ENCODE assay signal across 21 cellular contexts in the genomic region with DNA sequence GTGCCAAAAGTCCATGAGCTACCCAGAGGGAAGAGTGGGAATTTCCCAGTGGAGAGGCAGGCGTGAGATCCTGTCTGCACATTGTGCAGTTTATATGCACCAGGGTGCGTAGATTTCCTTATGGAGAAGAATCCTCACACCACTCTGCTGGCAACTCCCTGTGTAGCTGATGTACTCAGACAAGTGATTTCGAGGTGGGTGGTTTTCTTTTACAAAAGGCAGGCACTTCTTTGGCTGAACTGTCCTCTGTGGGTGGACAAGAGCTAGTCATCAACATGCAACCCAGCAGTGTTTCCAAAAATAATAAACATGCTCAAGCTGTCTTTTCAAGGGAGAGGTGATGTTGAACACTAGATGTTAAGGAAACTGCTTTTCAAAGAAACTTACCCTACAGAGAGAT.
A peak's percentile ranks its signal among the peaks of the same experiment; 100 is the strongest.
DNase-seq lines count a peak whose midpoint lies in the region; ATAC-seq and TF ChIP-seq lines count a peak whose summit lies in the region.
"Had no signal": no experiment of that assay in that cellular context is flagged by ENCODE, and none has a peak within 500 bp of the region (broad histone marks: within the 10 kb centered on the region; RNA-seq: fewer than 3 reads in every experiment).

No MANE protein-coding gene starts in this region.

- TF ChIP-seq CTCF in fibroblast of mammary gland (conservative IDR thresholded peaks at IDR 0.05; ENCODE audit: control insufficient read depth, insufficient read depth, low read depth, low read length) (no peak), endodermal cell (conservative IDR thresholded peaks at IDR 0.05) (no peak)

- H3K27ac ChIP-seq in SJSA1 (peak overlapping the region; percentile 84), endodermal cell (ENCODE audit: low read depth, low read length) (no peak overlapping the region)
- H3K27ac ChIP-seq: KMS-11, upper lobe of right lung had no signal

- H3K4me1 ChIP-seq in SJSA1 (replicated peaks) (peaks cover 69% of the 10 kb centered on the region), endodermal cell (ENCODE audit: control insufficient read depth, insufficient read depth, low read length) (peaks cover 4% of the 10 kb centered on the region)

- intact Hi-C loops in sciatic nerve (cut with DNase I): no loop called here

- H3K27me3 ChIP-seq in SJSA1 (replicated peaks) (no peaks in the 10 kb centered on the region), endodermal cell (ENCODE audit: control insufficient read depth, insufficient read depth, low read length, poor library complexity, severe bottlenecking) (no peaks in the 10 kb centered on the region)
- H3K27me3 ChIP-seq: upper lobe of right lung had no signal

- 83 to 90% methylated on average over 1 to 3 of the region's 3 CpGs for WGBS in endodermal cell (ENCODE audit: insufficient coverage in 1 of 2, insufficient read length in 1 of 2), 2 experiments

- H3K9ac ChIP-seq in endodermal cell (ENCODE audit: extremely low read depth, low read length, poor library complexity, severe bottlenecking): no peak overlapping the region
- H3K9ac ChIP-seq: KMS-11 had no signal

- ATAC-seq in sciatic nerve: peak; percentile 51
- ATAC-seq in GM18520 (IDR thresholded peaks at IDR 0.05; ENCODE audit: unreplicated experiment): no peak
- no peak for ATAC-seq in stimulated activated memory B cell treated with anti-CD40 and anti-IgM and Interleukin-4, amounts not matched to agents 10 μg/mL and 1 μg/mL and 100 μg/mL, for 72 hours
- ATAC-seq: activated T-cell treated with anti-CD3 and anti-CD28 coated beads, Interleukin-2, amount 50 U/mL, for 72 hours; naive thymus-derived CD4-positive, alpha-beta T cell; upper lobe of right lung had no signal

- H3K4me3 Mint-ChIP-seq in stimulated activated memory B cell treated with anti-CD40 and anti-IgM and Interleukin-4, amounts not matched to agents 10 μg/mL and 1 μg/mL and 100 μg/mL, for 72 hours: no peak overlapping the region
- H3K4me3 Mint-ChIP-seq in endodermal cell: no peak overlapping the region
- H3K4me3 Mint-ChIP-seq: activated T-cell treated with anti-CD3 and anti-CD28 coated beads, Interleukin-2, amount 50 U/mL, for 72 hours; H9; naive thymus-derived CD4-positive, alpha-beta T cell; T-helper 2 cell treated with Interferon-gamma antibody and Interleukin-4, amounts not matched to agents 5 μg/mL and 100 μg/mL, for 36 hours had no signal

- H3K36me3 ChIP-seq in SJSA1: no peaks in the 10 kb centered on the region
- no peaks in the 10 kb centered on the region for H3K36me3 ChIP-seq in endodermal cell (ENCODE audit: control insufficient read depth, insufficient read depth, low read length)
- H3K36me3 ChIP-seq: upper lobe of right lung had no signal

- H3K4me3 ChIP-seq in SJSA1 (no peak overlapping the region), fibroblast of mammary gland (ENCODE audit: control insufficient read depth, low read depth, low read length) (no peak overlapping the region), endodermal cell (ENCODE audit: low read length) (no peak overlapping the region)
- H3K4me3 ChIP-seq: upper lobe of right lung had no signal

- H3K9me3 Mint-ChIP-seq in stimulated activated memory B cell treated with anti-CD40 and anti-IgM and Interleukin-4, amounts not matched to agents 10 μg/mL and 1 μg/mL and 100 μg/mL, for 72 hours: peaks cover 6% of the 10 kb centered on the region
- H3K9me3 Mint-ChIP-seq in endodermal cell: peaks cover 17% of the 10 kb centered on the region
- H3K9me3 Mint-ChIP-seq: H9; T-helper 2 cell treated with Interferon-gamma antibody and Interleukin-4, amounts not matched to agents 5 μg/mL and 100 μg/mL, for 36 hours had no signal

- H3K4me1 Mint-ChIP-seq in stimulated activated memory B cell treated with anti-CD40 and anti-IgM and Interleukin-4, amounts not matched to agents 10 μg/mL and 1 μg/mL and 100 μg/mL, for 72 hours: no peaks in the 10 kb centered on the region
- H3K4me1 Mint-ChIP-seq in endodermal cell: peaks cover 7% of the 10 kb centered on the region
- H3K4me1 Mint-ChIP-seq: H9 had no signal

- no peaks in the 10 kb centered on the region for H3K36me3 Mint-ChIP-seq in stimulated activated memory B cell treated with anti-CD40 and anti-IgM and Interleukin-4, amounts not matched to agents 10 μg/mL and 1 μg/mL and 100 μg/mL, for 72 hours
- no peaks in the 10 kb centered on the region for H3K36me3 Mint-ChIP-seq in endodermal cell (ENCODE audit: low read depth)

- H3K9me3 ChIP-seq in SJSA1 (replicated peaks) (peaks cover 9% of the 10 kb centered on the region), endodermal cell (ENCODE audit: control insufficient read depth, low read length) (peaks cover 12% of the 10 kb centered on the region)
- H3K9me3 ChIP-seq: upper lobe of right lung had no signal

- peak; percentile 54 for DNase-seq in CD1c-positive myeloid dendritic cell (ENCODE audit: extremely low spot score)
- DNase-seq in SJSA1 (ENCODE audit: low read depth in 1 of 2, low spot score in 2 of 2): peak; percentile 93 to 96
- peak; percentile 96 for DNase-seq in fibroblast of mammary gland (ENCODE audit: low read depth)
- no peak for DNase-seq in sciatic nerve (ENCODE audit: low spot score)
- DNase-seq in SKM-1 (lab: John Stamatoyannopoulos, UW; ENCODE audit: unreplicated experiment): no peak
- DNase-seq in endodermal cell: no peak
- DNase-seq: activated CD4-positive, alpha-beta T cell treated with anti-CD3 and anti-CD28 coated beads, Interleukin-2, amount 50 U/mL, for 1 hour; activated T-cell treated with anti-CD3 and anti-CD28 coated beads, Interleukin-2, amount 50 U/mL, for 72 hours; effector memory CD4-positive, alpha-beta T cell; glutamatergic neuron; H9; kidney; naive thymus-derived CD4-positive, alpha-beta T cell; NCI-H1694; NCI-H69; RPMI8226; upper lobe of right lung had no signal

- H3K27me3 Mint-ChIP-seq in stimulated activated memory B cell treated with anti-CD40 and anti-IgM and Interleukin-4, amounts not matched to agents 10 μg/mL and 1 μg/mL and 100 μg/mL, for 72 hours: no peaks in the 10 kb centered on the region
- peaks cover 21% of the 10 kb centered on the region for H3K27me3 Mint-ChIP-seq in endodermal cell (ENCODE audit: insufficient read depth)

- no peak overlapping the region for H3K27ac Mint-ChIP-seq in stimulated activated memory B cell treated with anti-CD40 and anti-IgM and Interleukin-4, amounts not matched to agents 10 μg/mL and 1 μg/mL and 100 μg/mL, for 72 hours
- H3K27ac Mint-ChIP-seq in endodermal cell: no peak overlapping the region
- H3K27ac Mint-ChIP-seq: activated T-cell treated with anti-CD3 and anti-CD28 coated beads, Interleukin-2, amount 50 U/mL, for 72 hours; H9; naive thymus-derived CD4-positive, alpha-beta T cell; T-helper 2 cell treated with Interferon-gamma antibody and Interleukin-4, amounts not matched to agents 5 μg/mL and 100 μg/mL, for 36 hours had no signal

Comparison
In these comparisons a context has a peak if more than half of its experiments do, and no peak if none do; other contexts are left out.
1. DNase-seq: peak in CD1c-positive myeloid dendritic cell (single experiment), SJSA1 (2 of 2) and fibroblast of mammary gland (single experiment); none in sciatic nerve (single experiment), SKM-1 (single experiment) and endodermal cell (single experiment).